In genomic region chr14:50402965-50403364, GRCh38 we compare ENCODE assay signal across 24 cellular contexts. TPM values are rescaled to one million over a fixed set of nuclear protein-coding genes. Genes with fewer than 3 reads are reported as not detected.
DNase-seq lines count a peak whose midpoint lies in the region; ATAC-seq, FAIRE-seq and TF ChIP-seq lines count a peak whose summit lies in the region.
"Had no signal": no experiment of that assay in that cellular context is flagged by ENCODE, and none has a peak within 500 bp of the region (broad histone marks: within the 10 kb centered on the region; RNA-seq: fewer than 3 reads in every experiment).

No MANE protein-coding gene starts in this region.

- no peak overlapping the region for H2AFZ ChIP-seq in keratinocyte (ENCODE audit: control insufficient read depth, low read length)

- in situ Hi-C loops in astrocyte of the spinal cord (cut with HindIII; ENCODE audit: low sequenced_read_pairs) = no loop called here

- ATAC-seq in heart left ventricle = no peak
- ATAC-seq: A549 had no signal

- DNase-seq in AG04450 (ENCODE audit: low read depth, low spot score) (no peak), HT1080 (ENCODE audit: low read depth) (peak; percentile 36), astrocyte of the spinal cord (ENCODE audit: low read depth, low spot score) (peak; percentile 31), keratinocyte (ENCODE audit: low read depth, low spot score) (no peak), NCI-H82 (lab: John Stamatoyannopoulos, UW) (no peak), NCI-H2107 (lab: John Stamatoyannopoulos, UW) (no peak), posterior cingulate gyrus (no peak), heart left ventricle (no peak)
- DNase-seq: activated CD4-positive, alpha-beta T cell treated with anti-CD3 and anti-CD28 coated beads, Interleukin-2, amount 50 U/mL, for 4 hours; activated CD4-positive, CD25-positive, alpha-beta regulatory T cell; activated effector memory CD4-positive, alpha-beta T cell treated with Interleukin-2 at 50 U/mL for 16 hours; activated naive CD8-positive, alpha-beta T cell treated with anti-CD3 and anti-CD28 coated beads, Interleukin-2, amount 10 ng/mL, durations not matched to agents 7 days and 5 days; cerebellar nuclear complex; DND-41; dorsolateral prefrontal cortex; erythroblast; Karpas-422; NCI-H1105 treated with DMSO at 0.1 percent for 48 hours; SHP77; stimulated activated CD4-positive, alpha-beta T cell treated with anti-CD3 and anti-CD28 coated beads, Interleukin-1b, Interleukin-23, amount 100 ng/mL, for 48 hours; substantia nigra had no signal

- H3K36me3 ChIP-seq in keratinocyte (ENCODE audit: control insufficient read depth in 2 of 2, extremely low read depth in 1 of 2, insufficient read depth in 2 of 2, low read length in 2 of 2) = no peaks in the 10 kb centered on the region
- H3K36me3 ChIP-seq in heart left ventricle = no peaks in the 10 kb centered on the region
- H3K36me3 ChIP-seq: HAP-1 had no signal

- no peaks in the 10 kb centered on the region for H3K27me3 ChIP-seq in AG04450 (ENCODE audit: control insufficient read depth, insufficient read depth, low read length)
- no peaks in the 10 kb centered on the region for H3K27me3 ChIP-seq in keratinocyte (ENCODE audit: control insufficient read depth, extremely low read depth, insufficient read depth, low read length)
- H3K27me3 ChIP-seq in heart left ventricle = no peaks in the 10 kb centered on the region
- H3K27me3 ChIP-seq: dorsolateral prefrontal cortex had no signal

- H3K4me2 ChIP-seq in keratinocyte (ENCODE audit: control insufficient read depth, extremely low read depth, insufficient read depth, low read depth, low read length) = no peak overlapping the region
- H3K4me2 ChIP-seq: A549 had no signal

- no peaks in the 10 kb centered on the region for H3K79me2 ChIP-seq in keratinocyte (ENCODE audit: control insufficient read depth, insufficient read depth, low read length)

- H3K9me1 ChIP-seq in keratinocyte (ENCODE audit: control insufficient read depth, extremely low read depth, insufficient read depth, low read length) = no peaks in the 10 kb centered on the region

- POLR2A ChIA-PET in AG04450 (lab: Yijun Ruan, JAX) = no interaction called here

- H3K4me1 ChIP-seq in keratinocyte (ENCODE audit: control insufficient read depth, extremely low read depth, insufficient read depth, low read length) (no peaks in the 10 kb centered on the region), heart left ventricle (peaks cover 0 to 22% (median 2%) of the 10 kb centered on the region in 12 donors)

- FAIRE-seq in keratinocyte (lab: Jason Lieb, UNC) = peak; percentile 43
- FAIRE-seq: A549, GM12892 had no signal

- TF ChIP-seq CTCF in AG04450 (IDR thresholded peaks at IDR 0.05; ENCODE audit: low read depth, low read length) = no peak
- TF ChIP-seq CTCF in astrocyte of the spinal cord (IDR thresholded peaks at IDR 0.05; ENCODE audit: low read depth, low read length) = no peak
- TF ChIP-seq CTCF in keratinocyte (optimal IDR thresholded peaks at IDR 0.05 in 1 of 3, IDR thresholded peaks at IDR 0.05 in 1 of 3, conservative IDR thresholded peaks at IDR 0.05 in 1 of 3; ENCODE audit: extremely low read depth in 1 of 3, insufficient read depth in 2 of 3, low read length in 3 of 3) = no peak
- no peak for TF ChIP-seq CTCF in heart left ventricle (IDR thresholded peaks at IDR 0.05)

- H3K9ac ChIP-seq in keratinocyte (ENCODE audit: control insufficient read depth, extremely low read depth, insufficient read depth, low read length) = no peak overlapping the region

- H3K27ac ChIP-seq in AG04450 (ENCODE audit: low read depth, low read length) (peak overlapping the region; percentile 65), keratinocyte (ENCODE audit: control insufficient read depth, insufficient read depth, low read length) (no peak overlapping the region), heart left ventricle (no peak overlapping the region)
- H3K27ac ChIP-seq: A549, dorsolateral prefrontal cortex had no signal

- no peak overlapping the region for H3K4me3 ChIP-seq in AG04450 (ENCODE audit: low read depth, low read length)
- H3K4me3 ChIP-seq in astrocyte of the spinal cord (ENCODE audit: low read depth, low read length) = no peak overlapping the region
- H3K4me3 ChIP-seq in keratinocyte (ENCODE audit: control insufficient read depth in 2 of 3, extremely low read depth in 1 of 3, insufficient read depth in 2 of 3, low read depth in 1 of 3, low read length in 3 of 3) = no peak overlapping the region
- H3K4me3 ChIP-seq in heart left ventricle = no peak overlapping the region
- H3K4me3 ChIP-seq: A549, dorsolateral prefrontal cortex, HAP-1 had no signal

- dilution Hi-C loops in keratinocyte (cut with MboI; ENCODE audit: extremely low pct_ligation_motif_present, low sequenced_read_pairs) = no loop called here

- 74 to 86% (median 79%) methylated on average over 1 of the region's 1 CpG for WGBS in heart left ventricle, 4 donors

- intact Hi-C loops in posterior cingulate gyrus (cut with DNase I) (no loop called here), heart left ventricle (cut with DNase I) (no loop called here)

- no peak for TF ChIP-seq POLR2A in heart left ventricle (IDR thresholded peaks at IDR 0.05)

- H3K9me3 ChIP-seq in AG04450 (ENCODE audit: control insufficient read depth, insufficient read depth, low read length) (no peaks in the 10 kb centered on the region), keratinocyte (ENCODE audit: control insufficient read depth, low read depth, low read length) (no peaks in the 10 kb centered on the region), heart left ventricle (no peaks in the 10 kb centered on the region)
- H3K9me3 ChIP-seq: HAP-1 had no signal

- H4K20me1 ChIP-seq in keratinocyte (ENCODE audit: control insufficient read depth, extremely low read depth, insufficient read depth, low read length) = no peaks in the 10 kb centered on the region

- CTCF ChIA-PET in AG04450 (lab: Charles Lee) = interaction anchor here (5.5 kb wide), 1 partner anchor 82 kb away, joined by 20 read pairs; no protein-coding TSS in a partner anchor

RNA-seq across cellular contexts. Expression of gene CDKL1, which starts 6.3 kb away (rescaled TPM):
- polyA plus RNA-seq in AG04450 (2011; rRNA removed) (8.2 and 20.1 TPM in 2 replicates), keratinocyte (1.7 to 4.7 TPM (median 2.0 TPM) in 3 replicates), heart left ventricle (1 to 10 TPM in 1 of 2 donors, under 1 TPM in 1; 0.34 to 2.1 TPM)
- 14.8 and 17.5 TPM in 2 replicates for polyA minus RNA-seq in AG04450 (2011; rRNA and poly(A)+ RNA removed)
- total RNA-seq in HT1080 (2014; rRNA removed; shearing (Covaris generic)) = 19.9 and 67.8 TPM in 2 replicates
- 3.8 and 5.2 TPM in 2 replicates for polyA plus RNA-seq in HT1080 (2015; cell fraction: cytosol; rRNA removed)
- polyA plus RNA-seq in HT1080 (2015; cell fraction: nucleus; rRNA removed) = 3.6 and 5.0 TPM in 2 replicates
- 2.1 TPM for polyA plus RNA-seq in keratinocyte (2011; ENCODE audit: low read depth)
- 1.3 and 2.6 TPM in 2 replicates for polyA plus RNA-seq in keratinocyte (2011; cell fraction: cytosol; rRNA removed)
- 2.8 and 3.6 TPM in 2 replicates for polyA plus RNA-seq in keratinocyte (2011; cell fraction: nucleus; rRNA removed)
- polyA plus RNA-seq in keratinocyte (2012; ENCODE audit: low replicate concordance) = 5.0 and 9.3 TPM in 2 replicates
- polyA minus RNA-seq in keratinocyte = 0.13 to 9.4 TPM (median 3.2 TPM) in 3 replicates
- 5.9 TPM for polyA minus RNA-seq in keratinocyte (2011; cell fraction: cytosol; rRNA and poly(A)+ RNA removed)
- polyA minus RNA-seq in keratinocyte (2011; cell fraction: nucleus; rRNA and poly(A)+ RNA removed) = 3.6 and 4.3 TPM in 2 replicates
- 1 to 10 TPM; 1.7 to 7.0 (median 2.6) TPM for total RNA-seq in heart left ventricle

Comparison
In these comparisons a context has a peak if more than half of its experiments do, and no peak if none do; other contexts are left out.
1. DNase-seq: peak in HT1080 (single experiment) and astrocyte of the spinal cord (single experiment); none in AG04450 (single experiment), keratinocyte (single experiment), NCI-H82 (single experiment), NCI-H2107 (single experiment), posterior cingulate gyrus (0 of 10) and heart left ventricle (0 of 5).